In genomic region chr16:21646721-21647561, GRCh38 we compare ENCODE assay signal across 8 cellular contexts. TPM values are rescaled to one million over a fixed set of nuclear protein-coding genes. Genes with fewer than 3 reads are reported as not detected.
A peak's percentile ranks its signal among the peaks of the same experiment; 100 is the strongest.
DNase-seq lines count a peak whose midpoint lies in the region; ATAC-seq and TF ChIP-seq lines count a peak whose summit lies in the region.

No MANE protein-coding gene starts in this region.

- H3K9me3 ChIP-seq in naive thymus-derived CD4-positive, alpha-beta T cell (ENCODE audit: control insufficient read depth in 2 of 3, low read length in 3 of 3): no peaks in the 10 kb centered on the region
- H3K9me3 ChIP-seq in Caco-2 (no peaks in the 10 kb centered on the region), A673 (ENCODE audit: low read depth, low read length, poor library complexity, severe bottlenecking) (no peaks in the 10 kb centered on the region)

- peaks cover 0 to 3% (median 0%) of the 10 kb centered on the region in 5 donors for H3K36me3 Mint-ChIP-seq in naive thymus-derived CD4-positive, alpha-beta T cell
- no peaks in the 10 kb centered on the region for H3K36me3 Mint-ChIP-seq in Caco-2 (ENCODE audit: insufficient read depth, unreplicated experiment)

- intact Hi-C loops in naive thymus-derived CD4-positive, alpha-beta T cell (cut with micrococcal nuclease): loop anchor here (1.0 to 10.0 kb wide), 3 partner anchors 14 to 544 kb away; no protein-coding TSS in a partner anchor
- intact Hi-C loops in Caco-2 (cut with micrococcal nuclease; ENCODE audit: unreplicated experiment): no loop called here
- intact Hi-C loops in A673 (cut with micrococcal nuclease; ENCODE audit: unreplicated experiment): no loop called here

- peaks cover 43 to 50% of the 10 kb centered on the region in 2 donors for H3K4me1 ChIP-seq in naive thymus-derived CD4-positive, alpha-beta T cell (ENCODE audit: control insufficient read depth in 2 of 2, insufficient read depth in 2 of 2, low read length in 2 of 2)
- no peaks in the 10 kb centered on the region for H3K4me1 ChIP-seq in Caco-2
- peaks cover 9% of the 10 kb centered on the region for H3K4me1 ChIP-seq in A673 (ENCODE audit: insufficient read depth, low read length, poor library complexity, severe bottlenecking)

- no peaks in the 10 kb centered on the region for H3K9me3 Mint-ChIP-seq in naive thymus-derived CD4-positive, alpha-beta T cell
- no peaks in the 10 kb centered on the region for H3K9me3 Mint-ChIP-seq in Caco-2 (ENCODE audit: unreplicated experiment)

- BruUV-seq in Caco-2 (replicated peaks; lab: Mats Ljungman, UMichigan) (no TSS peak), A673 (replicated peaks; lab: Mats Ljungman, UMichigan) (no TSS peak)

- DNase-seq in activated CD8-positive, alpha-beta memory T cell treated with anti-CD3 and anti-CD28 coated beads for 4 hours (ENCODE audit: low read depth in 2 of 2): peak; percentile 51 to 64
- DNase-seq in naive thymus-derived CD4-positive, alpha-beta T cell: peak in 8 of 9 donors; percentile 66 to 79 (median 71)
- DNase-seq in NCI-H82 treated with DMSO at 0.1 percent for 48 hours (lab: John Stamatoyannopoulos, UW; ENCODE audit: unreplicated experiment) (no peak), Caco-2 (no peak), superior temporal gyrus (ENCODE audit: extremely low spot score) (no peak), A673 (ENCODE audit: low spot score) (no peak)

- POLR2A ChIA-PET in naive thymus-derived CD4-positive, alpha-beta T cell (lab: Charles Lee): interaction anchor here (0.9 to 3.6 kb wide), 3 partner anchors 13 to 49 kb away, joined by 3 to 35 read pairs (median 17); partner anchors contain the start of gene METTL9
- POLR2A ChIA-PET in Caco-2 (lab: Charles Lee): no interaction called here
- POLR2A ChIA-PET in A673 (lab: Charles Lee; ENCODE audit: low non-redundant PET): no interaction called here

- H3K27ac Mint-ChIP-seq in naive thymus-derived CD4-positive, alpha-beta T cell: peak overlapping the region; percentile 91 to 97 (median 95)
- no peak overlapping the region for H3K27ac Mint-ChIP-seq in Caco-2 (ENCODE audit: unreplicated experiment)

- H3K27me3 ChIP-seq in naive thymus-derived CD4-positive, alpha-beta T cell (ENCODE audit: control insufficient read depth in 2 of 2, insufficient read depth in 2 of 2, low read length in 2 of 2): no peaks in the 10 kb centered on the region
- H3K27me3 ChIP-seq in Caco-2 (replicated peaks; ENCODE audit: control insufficient read depth, insufficient read depth, low read length): no peaks in the 10 kb centered on the region
- no peaks in the 10 kb centered on the region for H3K27me3 ChIP-seq in A673 (replicated peaks; ENCODE audit: insufficient read depth, low read depth, low read length, poor library complexity)

- H3K4me3 ChIP-seq in naive thymus-derived CD4-positive, alpha-beta T cell (ENCODE audit: low read length): peak overlapping the region; percentile 57
- H3K4me3 ChIP-seq in Caco-2 (ENCODE audit: low read depth, low read length): no peak overlapping the region
- no peak overlapping the region for H3K4me3 ChIP-seq in A673 (ENCODE audit: low read depth, low read length, poor library complexity, severe bottlenecking)

- H3K4me1 Mint-ChIP-seq in naive thymus-derived CD4-positive, alpha-beta T cell: peaks cover 26 to 69% (median 56%) of the 10 kb centered on the region in 7 donors
- no peaks in the 10 kb centered on the region for H3K4me1 Mint-ChIP-seq in Caco-2 (ENCODE audit: low read depth, unreplicated experiment)

- no peak for TF ChIP-seq CTCF in Caco-2 (IDR thresholded peaks at IDR 0.05; ENCODE audit: insufficient read depth in 1 of 2, low read depth in 1 of 2, low read length in 1 of 2, severe bottlenecking in 1 of 2, unreplicated experiment in 1 of 2)
- no peak for TF ChIP-seq CTCF in A673 (conservative IDR thresholded peaks at IDR 0.05; ENCODE audit: low read depth, low read length)

- peak overlapping the region; percentile 69 to 90 (median 81) for H3K4me3 Mint-ChIP-seq in naive thymus-derived CD4-positive, alpha-beta T cell
- no peak overlapping the region for H3K4me3 Mint-ChIP-seq in Caco-2 (ENCODE audit: unreplicated experiment)

- ATAC-seq in GM19395 (IDR thresholded peaks at IDR 0.05; ENCODE audit: unreplicated experiment) (peak; percentile 91), HG03159 (IDR thresholded peaks at IDR 0.05; ENCODE audit: unreplicated experiment) (peak; percentile 87)
- ATAC-seq in naive thymus-derived CD4-positive, alpha-beta T cell: peak; percentile 83

- H3K27me3 Mint-ChIP-seq in naive thymus-derived CD4-positive, alpha-beta T cell: no peaks in the 10 kb centered on the region
- no peaks in the 10 kb centered on the region for H3K27me3 Mint-ChIP-seq in Caco-2 (ENCODE audit: insufficient read depth, unreplicated experiment)

- CTCF ChIA-PET in naive thymus-derived CD4-positive, alpha-beta T cell (lab: Charles Lee): interaction anchor here (0.5 to 6.2 kb wide), 3 partner anchors 9 to 63 kb away, joined by 3 to 51 read pairs (median 3); no protein-coding TSS in a partner anchor
- CTCF ChIA-PET in Caco-2 (lab: Charles Lee): no interaction called here
- CTCF ChIA-PET in A673 (lab: Charles Lee): interaction anchor here (1.2 kb wide), 1 partner anchor 10 kb away, joined by 4 read pairs; no protein-coding TSS in a partner anchor

- peak overlapping the region; percentile 77 for H3K27ac ChIP-seq in naive thymus-derived CD4-positive, alpha-beta T cell (ENCODE audit: low read depth, low read length)
- no peak overlapping the region for H3K27ac ChIP-seq in A673 (ENCODE audit: low read depth, low read length, poor library complexity, severe bottlenecking)

- H3K36me3 ChIP-seq in naive thymus-derived CD4-positive, alpha-beta T cell (ENCODE audit: control insufficient read depth in 2 of 3, insufficient read depth in 3 of 3, low read length in 3 of 3): no peaks in the 10 kb centered on the region
- H3K36me3 ChIP-seq in Caco-2 (ENCODE audit: control insufficient read depth, insufficient read depth, low read length): no peaks in the 10 kb centered on the region
- peaks cover 3% of the 10 kb centered on the region for H3K36me3 ChIP-seq in A673 (ENCODE audit: insufficient read depth, low read length, poor library complexity, severe bottlenecking)

RNA-seq across cellular contexts. Expression of gene IGSF6, which starts 5.5 kb away (rescaled TPM):
- 10 to 100 TPM in 1 of 5 experiments, 1 to 10 TPM in 3, under 1 TPM in 1; 0.94 to 25.7 (median 2.7) TPM for total RNA-seq in naive thymus-derived CD4-positive, alpha-beta T cell
- polyA plus RNA-seq in naive thymus-derived CD4-positive, alpha-beta T cell: under 1 TPM; 0.33 to 0.41 TPM
- not detected in 2 replicates for total RNA-seq in Caco-2 (2022)
- total RNA-seq in A673 (2021): not detected in 2 replicates

RNA-seq across cellular contexts. Expression of gene OTOA, which starts 16.8 kb away (rescaled TPM):
- under 1 TPM in 4 of 5 experiments, not detected in 1; 0.07 to 0.17 (median 0.13) TPM for total RNA-seq in naive thymus-derived CD4-positive, alpha-beta T cell
- polyA plus RNA-seq in naive thymus-derived CD4-positive, alpha-beta T cell: under 1 TPM in 1 of 2 donors, not detected in 1; 0.04 TPM
- total RNA-seq in Caco-2 (2022): not detected in 2 replicates
- 0.13 TPM in 1 of 2 replicates, not detected in the other for total RNA-seq in A673 (2021)

RNA-seq across cellular contexts. Expression of gene METTL9, which starts 47.6 kb away (rescaled TPM):
- 100 to 1,000 TPM in 1 of 5 experiments, 10 to 100 TPM in 4; 68.4 to 128 (median 80.1) TPM for total RNA-seq in naive thymus-derived CD4-positive, alpha-beta T cell
- polyA plus RNA-seq in naive thymus-derived CD4-positive, alpha-beta T cell: 100 to 1,000 TPM; 116 to 118 TPM
- total RNA-seq in Caco-2 (2022) (50.7 and 55.3 TPM in 2 replicates), A673 (2021) (145 and 151 TPM in 2 replicates)

Comparison
In these comparisons a context has a peak if more than half of its experiments do, and no peak if none do; other contexts are left out.
1. DNase-seq: peak in activated CD8-positive, alpha-beta memory T cell treated with anti-CD3 and anti-CD28 coated beads for 4 hours (2 of 2) and naive thymus-derived CD4-positive, alpha-beta T cell (8 of 9); none in NCI-H82 treated with DMSO at 0.1 percent for 48 hours (single experiment), Caco-2 (0 of 2), superior temporal gyrus (single experiment) and A673 (single experiment).
2. intact Hi-C loops: an anchor here in naive thymus-derived CD4-positive, alpha-beta T cell (1.0 to 10.0 kb wide); none called in Caco-2 and A673.
3. Peak in every context shown above with its lines, with median percentiles within 50 percentile points of each other: ATAC-seq.